In the genomic region with DNA sequence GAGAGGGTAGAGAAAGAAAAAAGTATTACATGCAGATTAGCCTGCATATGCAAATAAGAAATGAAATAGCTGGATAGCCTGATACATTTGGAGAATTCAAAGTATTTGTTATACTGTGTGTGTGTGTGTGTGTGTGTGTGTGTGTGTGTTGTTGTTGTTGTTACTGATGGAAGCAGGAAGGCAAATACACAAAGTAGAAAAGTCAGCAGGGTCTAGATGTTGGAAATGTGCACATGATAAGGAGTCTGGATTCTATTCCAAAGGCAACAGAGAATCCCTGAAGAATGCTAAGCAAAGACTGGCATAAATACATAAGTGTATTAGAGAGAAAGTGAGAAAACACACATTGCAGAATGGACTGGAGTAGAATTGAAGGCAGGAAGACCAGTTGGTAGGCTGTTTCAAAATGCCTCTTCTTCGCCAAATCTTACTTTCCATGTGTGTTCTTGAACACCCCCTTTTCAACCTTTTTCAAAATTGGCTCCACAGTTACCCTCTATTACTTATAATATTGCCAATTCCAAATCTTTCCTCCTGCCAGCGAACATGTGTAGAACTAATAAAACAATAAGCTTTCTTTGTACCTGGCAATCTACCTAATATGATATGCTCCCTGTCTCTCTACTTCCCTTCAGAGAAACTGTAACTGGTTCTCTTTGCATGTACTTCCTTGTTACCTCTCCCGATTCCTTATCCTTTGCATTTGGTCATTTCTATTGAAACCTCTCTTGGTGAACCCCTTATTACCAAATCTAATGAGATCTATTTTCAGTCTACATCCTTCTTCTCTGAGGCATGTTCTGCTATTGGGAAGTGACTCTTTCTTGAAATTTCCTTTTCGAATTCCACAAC, we compare ENCODE assay signal across 1 cellular context.
A peak's percentile ranks its signal among the peaks of the same experiment; 100 is the strongest.
TF ChIP-seq lines count a peak whose summit lies in the region.

No MANE protein-coding gene starts in this region.

TF ChIP-seq in K562, 482 proteins besides CTCF, POLR2A, EP300 and RAD21 (continued from another document and continues in another):
- peak; percentile 6 to 46; a peak in 2 of 4 replicates for TF ChIP-seq ZNF318 (IDR thresholded peaks at IDR 0.05; ENCODE audit: borderline replicate concordance in 1 of 2, low read depth in 1 of 2)
- TF ChIP-seq DIDO1 (tag; IDR thresholded peaks at IDR 0.05; ENCODE audit: low read depth), result no peak
- no peak for TF ChIP-seq ZFP30 (CRISPR knock-in tag; IDR thresholded peaks at IDR 0.05; ENCODE audit: borderline replicate concordance)
- TF ChIP-seq ZNF197 (CRISPR knock-in tag; IDR thresholded peaks at IDR 0.05; ENCODE audit: low read depth), result no peak
- TF ChIP-seq ID3 (CRISPR knock-in tag; IDR thresholded peaks at IDR 0.05), result no peak
- no peak for TF ChIP-seq ID3 (tag; IDR thresholded peaks at IDR 0.05)
- no peak for TF ChIP-seq NELFE (IDR thresholded peaks at IDR 0.05; ENCODE audit: insufficient read depth, insufficient read length)
- TF ChIP-seq RBM25 (IDR thresholded peaks at IDR 0.05; ENCODE audit: low read depth, low read length, severe bottlenecking), result no peak
- TF ChIP-seq GTF2A2 (tag; IDR thresholded peaks at IDR 0.05), result no peak
- TF ChIP-seq, protein P1, sequence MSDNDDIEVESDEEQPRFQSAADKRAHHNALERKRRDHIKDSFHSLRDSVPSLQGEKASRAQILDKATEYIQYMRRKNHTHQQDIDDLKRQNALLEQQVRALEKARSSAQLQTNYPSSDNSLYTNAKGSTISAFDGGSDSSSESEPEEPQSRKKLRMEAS (CRISPR knock-in tag; IDR thresholded peaks at IDR 0.05), result no peak
- TF ChIP-seq SETDB1 (IDR thresholded peaks at IDR 0.05; ENCODE audit: low read length), result no peak
- TF ChIP-seq, protein P2, sequence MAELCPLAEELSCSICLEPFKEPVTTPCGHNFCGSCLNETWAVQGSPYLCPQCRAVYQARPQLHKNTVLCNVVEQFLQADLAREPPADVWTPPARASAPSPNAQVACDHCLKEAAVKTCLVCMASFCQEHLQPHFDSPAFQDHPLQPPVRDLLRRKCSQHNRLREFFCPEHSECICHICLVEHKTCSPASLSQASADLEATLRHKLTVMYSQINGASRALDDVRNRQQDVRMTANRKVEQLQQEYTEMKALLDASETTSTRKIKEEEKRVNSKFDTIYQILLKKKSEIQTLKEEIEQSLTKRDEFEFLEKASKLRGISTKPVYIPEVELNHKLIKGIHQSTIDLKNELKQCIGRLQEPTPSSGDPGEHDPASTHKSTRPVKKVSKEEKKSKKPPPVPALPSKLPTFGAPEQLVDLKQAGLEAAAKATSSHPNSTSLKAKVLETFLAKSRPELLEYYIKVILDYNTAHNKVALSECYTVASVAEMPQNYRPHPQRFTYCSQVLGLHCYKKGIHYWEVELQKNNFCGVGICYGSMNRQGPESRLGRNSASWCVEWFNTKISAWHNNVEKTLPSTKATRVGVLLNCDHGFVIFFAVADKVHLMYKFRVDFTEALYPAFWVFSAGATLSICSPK (IDR thresholded peaks at IDR 0.05; ENCODE audit: borderline replicate concordance), result no peak; the same call in 1 of the 2 replicates
- no peak for TF ChIP-seq ZNF655 (CRISPR knock-in tag; IDR thresholded peaks at IDR 0.05)
- no peak for TF ChIP-seq ATF1 (CRISPR knock-in tag; IDR thresholded peaks at IDR 0.05)
- no peak; the same call in 1 of the 2 replicates for TF ChIP-seq ATF1 (tag; IDR thresholded peaks at IDR 0.05)
- no peak for TF ChIP-seq ZNF79 (CRISPR knock-in tag; IDR thresholded peaks at IDR 0.05; ENCODE audit: low read depth)
- TF ChIP-seq, protein P3, sequence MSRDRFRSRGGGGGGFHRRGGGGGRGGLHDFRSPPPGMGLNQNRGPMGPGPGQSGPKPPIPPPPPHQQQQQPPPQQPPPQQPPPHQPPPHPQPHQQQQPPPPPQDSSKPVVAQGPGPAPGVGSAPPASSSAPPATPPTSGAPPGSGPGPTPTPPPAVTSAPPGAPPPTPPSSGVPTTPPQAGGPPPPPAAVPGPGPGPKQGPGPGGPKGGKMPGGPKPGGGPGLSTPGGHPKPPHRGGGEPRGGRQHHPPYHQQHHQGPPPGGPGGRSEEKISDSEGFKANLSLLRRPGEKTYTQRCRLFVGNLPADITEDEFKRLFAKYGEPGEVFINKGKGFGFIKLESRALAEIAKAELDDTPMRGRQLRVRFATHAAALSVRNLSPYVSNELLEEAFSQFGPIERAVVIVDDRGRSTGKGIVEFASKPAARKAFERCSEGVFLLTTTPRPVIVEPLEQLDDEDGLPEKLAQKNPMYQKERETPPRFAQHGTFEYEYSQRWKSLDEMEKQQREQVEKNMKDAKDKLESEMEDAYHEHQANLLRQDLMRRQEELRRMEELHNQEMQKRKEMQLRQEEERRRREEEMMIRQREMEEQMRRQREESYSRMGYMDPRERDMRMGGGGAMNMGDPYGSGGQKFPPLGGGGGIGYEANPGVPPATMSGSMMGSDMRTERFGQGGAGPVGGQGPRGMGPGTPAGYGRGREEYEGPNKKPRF (IDR thresholded peaks at IDR 0.05; ENCODE audit: low read depth, low read length), result no peak
- TF ChIP-seq ILF3 (IDR thresholded peaks at IDR 0.05; ENCODE audit: borderline replicate concordance), result no peak
- TF ChIP-seq ZNF253 (CRISPR knock-in tag; conservative IDR thresholded peaks at IDR 0.05), result no peak
- TF ChIP-seq MYNN (IDR thresholded peaks at IDR 0.05), result no peak
- no peak for TF ChIP-seq MYNN (CRISPR knock-in tag; IDR thresholded peaks at IDR 0.05)
- TF ChIP-seq FOSL1 (tag; conservative IDR thresholded peaks at IDR 0.05), result no peak
- TF ChIP-seq SRF (CRISPR knock-in tag; IDR thresholded peaks at IDR 0.05), result no peak
- peak; percentile 37; the same call in 1 of the 2 replicates for TF ChIP-seq EHMT2 (IDR thresholded peaks at IDR 0.05)
- TF ChIP-seq SAFB (IDR thresholded peaks at IDR 0.05; ENCODE audit: borderline replicate concordance, low read depth, low read length), result no peak
- TF ChIP-seq NFRKB (IDR thresholded peaks at IDR 0.05; ENCODE audit: low read depth), result no peak; the same call in 1 of the 2 replicates
- no peak for TF ChIP-seq RBM14 (IDR thresholded peaks at IDR 0.05; ENCODE audit: borderline replicate concordance, insufficient read depth, low read depth, low read length)
- TF ChIP-seq TCF7L2 (IDR thresholded peaks at IDR 0.05; ENCODE audit: low read depth, low read length), result no peak
- TF ChIP-seq TBP (optimal IDR thresholded peaks at IDR 0.05; ENCODE audit: low read depth, low read length), result no peak
- TF ChIP-seq CHAMP1 (IDR thresholded peaks at IDR 0.05), result no peak
- no peak for TF ChIP-seq NR2C1 (IDR thresholded peaks at IDR 0.05)
- no peak for TF ChIP-seq NR2C1 (tag; IDR thresholded peaks at IDR 0.05)
- TF ChIP-seq RBM39 (optimal IDR thresholded peaks at IDR 0.05; ENCODE audit: low read depth, low read length), result no peak
- no peak for TF ChIP-seq KDM4B (IDR thresholded peaks at IDR 0.05; ENCODE audit: borderline replicate concordance in 2 of 2, low read depth in 1 of 2)
- no peak for TF ChIP-seq PURB (CRISPR knock-in tag; IDR thresholded peaks at IDR 0.05; ENCODE audit: low read depth)
- no peak for TF ChIP-seq ZFP91 (CRISPR knock-in tag; IDR thresholded peaks at IDR 0.05)
- TF ChIP-seq BRCA1 (IDR thresholded peaks at IDR 0.05), result no peak
- TF ChIP-seq BRCA1 (CRISPR knock-in tag; IDR thresholded peaks at IDR 0.05), result no peak
